In the genomic region with DNA sequence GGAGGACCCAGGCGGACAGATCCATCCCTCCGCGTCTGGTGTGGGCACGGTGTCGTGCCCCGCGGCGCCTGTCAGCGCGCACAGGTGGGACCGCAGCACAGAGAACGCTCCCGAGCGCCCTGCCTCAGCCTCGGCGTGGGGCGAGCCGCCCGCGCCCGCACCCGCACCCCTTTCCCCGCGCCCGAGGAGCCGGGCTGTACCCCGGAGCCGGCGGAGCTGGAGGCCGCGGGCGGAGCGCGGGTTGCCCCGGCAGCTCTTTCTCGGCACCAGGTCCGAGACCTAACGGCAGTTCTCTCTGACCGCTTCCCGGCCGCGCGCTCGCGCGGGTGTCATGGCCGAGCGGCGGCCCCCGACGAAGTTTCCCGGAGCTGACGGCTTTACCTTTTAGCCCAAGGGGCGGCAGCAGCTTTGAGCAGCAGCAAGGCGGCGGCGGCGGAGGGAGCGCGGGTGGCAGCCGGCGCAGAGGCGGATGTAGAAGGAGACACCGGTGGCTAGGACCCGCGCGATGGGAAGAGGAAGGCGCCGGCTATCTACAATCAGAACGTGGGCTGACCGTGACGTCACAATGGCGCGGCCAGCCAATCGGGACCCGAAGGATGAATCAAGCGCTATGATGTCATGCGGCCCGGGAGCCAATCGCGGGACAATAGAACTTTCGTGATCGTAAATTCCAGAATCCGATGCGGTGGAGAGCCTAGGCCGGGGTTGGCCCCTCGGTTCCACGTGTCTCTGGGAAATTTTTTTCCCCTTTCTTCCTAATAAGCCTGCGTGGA, we compare ENCODE assay signal across 7 cellular contexts. TPM values are rescaled to one million over a fixed set of nuclear protein-coding genes. Genes with fewer than 3 reads are reported as not detected.
DNase-seq lines count a peak whose midpoint lies in the region; ATAC-seq lines count a peak whose summit lies in the region.

TSS of gene ELOVL5 (minus strand) at position 515 of the 773 bp plus-strand sequence. CDS start 53,251 bp downstream, outside the sequence.

- peak; percentile 80 for ATAC-seq in GM18502 (IDR thresholded peaks at IDR 0.05; ENCODE audit: poor library complexity, unreplicated experiment)
- peak; percentile 78 for ATAC-seq in HG02973 (IDR thresholded peaks at IDR 0.05; ENCODE audit: unreplicated experiment)
- peak; percentile 97 for ATAC-seq in sciatic nerve

- peak; percentile 87 for DNase-seq in NCI-H2029 treated with DMSO at 0.1 percent for 48 hours (lab: John Stamatoyannopoulos, UW)
- peak; percentile 95 for DNase-seq in T1000 (lab: John Stamatoyannopoulos, UW)
- DNase-seq in astrocyte of the hippocampus (ENCODE audit: low read depth, low spot score) = peak; percentile 99
- DNase-seq in hippocampal formation (lab: John Stamatoyannopoulos, UW) = peak; percentile 89 to 93
- DNase-seq in sciatic nerve (ENCODE audit: low spot score) = peak; percentile 100

- intact Hi-C loops in sciatic nerve (cut with DNase I) = no loop called here

RNA-seq across cellular contexts. Expression of gene ELOVL5, which starts in this region (rescaled TPM):
- total RNA-seq in sciatic nerve = 115 TPM

Comparison
In these comparisons a context has a peak if more than half of its experiments do, and no peak if none do; other contexts are left out.
1. Peak in every context shown above with its lines: DNase-seq and ATAC-seq.